8 cellular contexts compared by ENCODE assay signal in genomic region chr16:14302031-14302398, GRCh38.
A peak's percentile ranks its signal among the peaks of the same experiment; 100 is the strongest.
DNase-seq lines count a peak whose midpoint lies in the region; ATAC-seq, FAIRE-seq and TF ChIP-seq lines count a peak whose summit lies in the region.

No MANE protein-coding gene starts in this region.

- H3K36me3 ChIP-seq in lower lobe of right lung: no peaks in the 10 kb centered on the region
- no peaks in the 10 kb centered on the region for H3K36me3 ChIP-seq in tibial nerve

- H3K4me1 ChIP-seq in lower lobe of right lung (peaks cover 8% of the 10 kb centered on the region), tibial nerve (peaks cover 0 to 37% (median 12%) of the 10 kb centered on the region in 4 donors)

- DNase-seq in COLO829 (ENCODE audit: low spot score) (peak; percentile 43), RCC 7860 (ENCODE audit: low spot score) (peak; percentile 65), dermis blood vessel endothelial cell (peak; percentile 66), lower lobe of right lung (no peak), tibial nerve (ENCODE audit: low spot score in 2 of 2) (no peak), KG1 (lab: John Stamatoyannopoulos, UW) (no peak)

- no peak overlapping the region for H3K27ac ChIP-seq in lower lobe of right lung
- peak overlapping the region in 3 of 4 donors; percentile 26 to 86 (median 75) for H3K27ac ChIP-seq in tibial nerve

- WGBS in tibial nerve, 2 donors: 0 to 2% methylated on average over 10 to 29 of the region's 37 CpGs

- TF ChIP-seq POLR2A in GM19099 (IDR thresholded peaks at IDR 0.05; ENCODE audit: extremely low read depth, insufficient read length, low read depth) (peak; percentile 50), tibial nerve (IDR thresholded peaks at IDR 0.05) (no peak)

- H3K4me3 ChIP-seq in lower lobe of right lung (peak overlapping the region; percentile 74), tibial nerve (peak overlapping the region; percentile 69 to 86 (median 76))

- FAIRE-seq in RCC 7860 (lab: Jason Lieb, UNC): no peak

- intact Hi-C loops in lower lobe of right lung (cut with DNase I): loop anchor here (10.0 kb wide), 1 partner anchor 223 kb away; no protein-coding TSS in a partner anchor

- no peak for TF ChIP-seq CTCF in lower lobe of right lung (IDR thresholded peaks at IDR 0.05)
- TF ChIP-seq CTCF in tibial nerve (IDR thresholded peaks at IDR 0.05): no peak

- H3K27me3 ChIP-seq in lower lobe of right lung (ENCODE audit: low read depth) (peaks cover 13% of the 10 kb centered on the region), tibial nerve (no peaks in the 10 kb centered on the region)

- ATAC-seq in HG03175 (IDR thresholded peaks at IDR 0.05; ENCODE audit: unreplicated experiment): peak; percentile 62
- ATAC-seq in lower lobe of right lung: peak; percentile 88 to 91

- no peaks in the 10 kb centered on the region for H3K9me3 ChIP-seq in lower lobe of right lung
- H3K9me3 ChIP-seq in tibial nerve: no peaks in the 10 kb centered on the region

- peak in 1 of 2 donors; percentile 16 for TF ChIP-seq EP300 in tibial nerve (IDR thresholded peaks at IDR 0.05)

Comparison
In these comparisons a context has a peak if more than half of its experiments do, and no peak if none do; other contexts are left out.
1. DNase-seq: peak in COLO829 (single experiment), RCC 7860 (single experiment) and dermis blood vessel endothelial cell (single experiment); none in lower lobe of right lung (single experiment), tibial nerve (0 of 2) and KG1 (single experiment).